14 cellular contexts compared by ENCODE assay signal in genomic region chr20:3072530-3073250, GRCh38. TPM values are rescaled to one million over a fixed set of nuclear protein-coding genes. Genes with fewer than 3 reads are reported as not detected.
A peak's percentile ranks its signal among the peaks of the same experiment; 100 is the strongest.
DNase-seq lines count a peak whose midpoint lies in the region; ATAC-seq and TF ChIP-seq lines count a peak whose summit lies in the region.
"Had no signal": no experiment of that assay in that cellular context is flagged by ENCODE, and none has a peak within 500 bp of the region (broad histone marks: within the 10 kb centered on the region; RNA-seq: fewer than 3 reads in every experiment).

No MANE protein-coding gene starts in this region.

- TF ChIP-seq POLR2A in tibial nerve (IDR thresholded peaks at IDR 0.05): no peak

- H3K36me3 Mint-ChIP-seq in T-helper 2 cell treated with Interferon-gamma antibody and Interleukin-4, amounts not matched to agents 5 μg/mL and 100 μg/mL, for 36 hours (ENCODE audit: low read depth): peaks cover 2% of the 10 kb centered on the region
- no peaks in the 10 kb centered on the region for H3K36me3 Mint-ChIP-seq in activated CD8-positive, alpha-beta T cell treated with anti-CD3 and anti-CD28 coated beads for 36 hours (ENCODE audit: low read depth)
- peaks cover 0 to 4% (median 3%) of the 10 kb centered on the region in 3 donors for H3K36me3 Mint-ChIP-seq in immature natural killer cell

- no peak for TF ChIP-seq EP300 in tibial nerve (IDR thresholded peaks at IDR 0.05)

- no peaks in the 10 kb centered on the region for H3K79me2 ChIP-seq in smooth muscle cell (ENCODE audit: low read depth)

- WGBS in smooth muscle cell (ENCODE audit: low lambda C conversion rate): 91% methylated on average over 22 of the region's 22 CpGs
- WGBS in tibial nerve, 2 donors: 70 to 74% methylated on average over 21 to 22 of the region's 22 CpGs

- H3K4me1 ChIP-seq in smooth muscle cell (ENCODE audit: low read depth) (no peaks in the 10 kb centered on the region), tibial nerve (peaks cover 0 to 11% (median 2%) of the 10 kb centered on the region in 4 donors)

- H4K20me1 ChIP-seq in smooth muscle cell (ENCODE audit: low read depth): no peaks in the 10 kb centered on the region

- no peak for ATAC-seq in activated CD8-positive, alpha-beta T cell treated with anti-CD3 and anti-CD28 coated beads for 36 hours

- POLR2A ChIA-PET in activated CD8-positive, alpha-beta T cell treated with anti-CD3 and anti-CD28 coated beads for 36 hours (lab: Charles Lee): interaction anchor here (0.5 to 1.5 kb wide), 5 partner anchors 24 to 224 kb away, joined by 3 to 4 read pairs (median 3); no protein-coding TSS in a partner anchor

- peaks cover 26% of the 10 kb centered on the region for H3K4me1 Mint-ChIP-seq in T-helper 2 cell treated with Interferon-gamma antibody and Interleukin-4, amounts not matched to agents 5 μg/mL and 100 μg/mL, for 36 hours (ENCODE audit: low read depth)
- peaks cover 16% of the 10 kb centered on the region for H3K4me1 Mint-ChIP-seq in activated CD8-positive, alpha-beta T cell treated with anti-CD3 and anti-CD28 coated beads for 36 hours (ENCODE audit: low read depth)
- H3K4me1 Mint-ChIP-seq in immature natural killer cell: peaks cover 17 to 20% of the 10 kb centered on the region in 2 donors

- H2AFZ ChIP-seq in smooth muscle cell (ENCODE audit: low read depth): peak overlapping the region; percentile 95

- peaks cover 7% of the 10 kb centered on the region for H3K27me3 Mint-ChIP-seq in T-helper 2 cell treated with Interferon-gamma antibody and Interleukin-4, amounts not matched to agents 5 μg/mL and 100 μg/mL, for 36 hours (ENCODE audit: low read depth)
- H3K27me3 Mint-ChIP-seq in activated CD8-positive, alpha-beta T cell treated with anti-CD3 and anti-CD28 coated beads for 36 hours: peaks cover under 1% of the 10 kb centered on the region
- peaks cover 6 to 14% (median 6%) of the 10 kb centered on the region in 3 donors for H3K27me3 Mint-ChIP-seq in immature natural killer cell (ENCODE audit: low read depth in 3 of 3)

- H3K4me2 ChIP-seq in smooth muscle cell: peak overlapping the region; percentile 95
- H3K4me2 ChIP-seq: KMS-11 had no signal

- H3K27me3 ChIP-seq in smooth muscle cell (ENCODE audit: low read depth) (peaks cover 18% of the 10 kb centered on the region), tibial nerve (peaks cover 0 to 80% of the 10 kb centered on the region in 2 donors)

- no peak overlapping the region for H3K9ac ChIP-seq in smooth muscle cell (ENCODE audit: low read depth)
- H3K9ac ChIP-seq: KMS-11 had no signal

- H3F3A ChIP-seq in smooth muscle cell (ENCODE audit: low read depth): no peaks in the 10 kb centered on the region

- DNase-seq in T-helper 2 cell treated with Interferon-gamma antibody and Interleukin-4, amounts not matched to agents 5 μg/mL and 100 μg/mL, for 36 hours (ENCODE audit: low spot score): no peak
- no peak for DNase-seq in T-helper 2 cell
- DNase-seq in activated CD8-positive, alpha-beta T cell treated with anti-CD3 and anti-CD28 coated beads for 36 hours: no peak
- no peak for DNase-seq in immature natural killer cell
- no peak for DNase-seq in smooth muscle cell (lab: John Stamatoyannopoulos, UW; ENCODE audit: unreplicated experiment)
- no peak for DNase-seq in activated gamma-delta T cell treated with Interleukin-2 at 50 U/mL for 16 hours
- no peak for DNase-seq in tibial nerve (ENCODE audit: low spot score in 2 of 2)
- no peak for DNase-seq in NCI-H69 (lab: John Stamatoyannopoulos, UW)
- DNase-seq: 8988T had no signal

- H3K36me3 ChIP-seq in smooth muscle cell (ENCODE audit: low read depth) (no peaks in the 10 kb centered on the region), tibial nerve (no peaks in the 10 kb centered on the region)

- CTCF ChIA-PET in activated CD8-positive, alpha-beta T cell treated with anti-CD3 and anti-CD28 coated beads for 36 hours (lab: Charles Lee): interaction anchor here (0.9 to 1.4 kb wide), 4 partner anchors 19 to 244 kb away, joined by 4 to 5 read pairs (median 4); no protein-coding TSS in a partner anchor

- peak overlapping the region; percentile 81 for H3K4me3 Mint-ChIP-seq in T-helper 2 cell treated with Interferon-gamma antibody and Interleukin-4, amounts not matched to agents 5 μg/mL and 100 μg/mL, for 36 hours
- peak overlapping the region; percentile 53 for H3K4me3 Mint-ChIP-seq in activated CD8-positive, alpha-beta T cell treated with anti-CD3 and anti-CD28 coated beads for 36 hours
- H3K4me3 Mint-ChIP-seq in immature natural killer cell: peak overlapping the region; percentile 81 to 85 (median 82)

- peak overlapping the region; percentile 65 for H3K27ac Mint-ChIP-seq in T-helper 2 cell treated with Interferon-gamma antibody and Interleukin-4, amounts not matched to agents 5 μg/mL and 100 μg/mL, for 36 hours
- peak overlapping the region; percentile 69 for H3K27ac Mint-ChIP-seq in activated CD8-positive, alpha-beta T cell treated with anti-CD3 and anti-CD28 coated beads for 36 hours
- H3K27ac Mint-ChIP-seq in immature natural killer cell: peak overlapping the region in 5 of 6 donors; percentile 49 to 79 (median 75)

- peak overlapping the region; percentile 59 for H3K4me3 ChIP-seq in smooth muscle cell
- H3K4me3 ChIP-seq in tibial nerve: peak overlapping the region in 2 of 4 donors; percentile 38 to 50
- H3K4me3 ChIP-seq: SK-N-MC had no signal

- no peak for TF ChIP-seq CTCF in activated CD8-positive, alpha-beta T cell treated with anti-CD3 and anti-CD28 coated beads for 36 hours (IDR thresholded peaks at IDR 0.05)
- TF ChIP-seq CTCF in smooth muscle cell (IDR thresholded peaks at IDR 0.05; ENCODE audit: borderline replicate concordance, insufficient read depth, poor library complexity, severe bottlenecking): no peak
- TF ChIP-seq CTCF in tibial nerve (IDR thresholded peaks at IDR 0.05): no peak

- H3K9me3 Mint-ChIP-seq in T-helper 2 cell treated with Interferon-gamma antibody and Interleukin-4, amounts not matched to agents 5 μg/mL and 100 μg/mL, for 36 hours: peaks cover 2% of the 10 kb centered on the region
- no peaks in the 10 kb centered on the region for H3K9me3 Mint-ChIP-seq in activated CD8-positive, alpha-beta T cell treated with anti-CD3 and anti-CD28 coated beads for 36 hours
- H3K9me3 Mint-ChIP-seq in immature natural killer cell: no peaks in the 10 kb centered on the region

- intact Hi-C loops in activated CD8-positive, alpha-beta T cell treated with anti-CD3 and anti-CD28 coated beads for 36 hours (cut with micrococcal nuclease): no loop called here

- no peak overlapping the region for H3K27ac ChIP-seq in smooth muscle cell (ENCODE audit: low read depth)
- H3K27ac ChIP-seq in tibial nerve: no peak overlapping the region
- H3K27ac ChIP-seq: KMS-11, SK-N-MC had no signal

- H3K9me3 ChIP-seq in smooth muscle cell (replicated peaks; ENCODE audit: low read depth) (no peaks in the 10 kb centered on the region), tibial nerve (peaks cover 0 to 7% (median 0%) of the 10 kb centered on the region in 4 donors)

RNA-seq across cellular contexts. Expression of gene OXT, which starts 1.3 kb away (rescaled TPM):
- not detected for total RNA-seq in activated CD8-positive, alpha-beta T cell treated with anti-CD3 and anti-CD28 coated beads for 36 hours
- polyA plus RNA-seq in immature natural killer cell (1 to 10 TPM in 1 of 3 donors, not detected in 2; 1.1 TPM), smooth muscle cell (2.8 and 3.5 TPM in 2 replicates)
- total RNA-seq in smooth muscle cell (not detected in 2 replicates), tibial nerve (1 to 10 TPM in 1 of 4 donors, not detected in 3; 1.8 TPM)
- total RNA-seq: kidney epithelial cell, NCI-H460, temporal lobe had no signal

RNA-seq across cellular contexts. Expression of gene AVP, which starts 11.8 kb away (rescaled TPM):
- total RNA-seq in activated CD8-positive, alpha-beta T cell treated with anti-CD3 and anti-CD28 coated beads for 36 hours: not detected
- polyA plus RNA-seq in immature natural killer cell (not detected), smooth muscle cell (not detected in 2 replicates)
- total RNA-seq in smooth muscle cell (not detected in 2 replicates), tibial nerve (not detected)
- total RNA-seq: kidney epithelial cell, NCI-H460, temporal lobe had no signal

RNA-seq across cellular contexts. Expression of gene MRPS26, which starts 26.8 kb away (rescaled TPM):
- total RNA-seq in activated CD8-positive, alpha-beta T cell treated with anti-CD3 and anti-CD28 coated beads for 36 hours: 10 to 100 TPM; 63.6 to 70.0 TPM
- polyA plus RNA-seq in immature natural killer cell (10 to 100 TPM; 65.2 to 76.5 (median 70.7) TPM), smooth muscle cell (62.9 and 79.6 TPM in 2 replicates)
- total RNA-seq in smooth muscle cell (18.3 and 24.4 TPM in 2 replicates), tibial nerve (10 to 100 TPM; 43.2 to 87.9 (median 59.5) TPM)

RNA-seq across cellular contexts. Expression of gene GNRH2, which starts 29.3 kb away (rescaled TPM):
- total RNA-seq in activated CD8-positive, alpha-beta T cell treated with anti-CD3 and anti-CD28 coated beads for 36 hours: under 1 TPM; 0.36 to 0.85 TPM
- polyA plus RNA-seq in immature natural killer cell: not detected
- not detected in 2 replicates for total RNA-seq in smooth muscle cell
- polyA plus RNA-seq in smooth muscle cell: not detected in 2 replicates
- total RNA-seq in tibial nerve: 1 to 10 TPM in 1 of 4 donors, not detected in 3; 4.6 TPM
- total RNA-seq: kidney epithelial cell, NCI-H460, temporal lobe had no signal
